Comparison of ENCODE assay signal across 10 cellular contexts in the genomic region with DNA sequence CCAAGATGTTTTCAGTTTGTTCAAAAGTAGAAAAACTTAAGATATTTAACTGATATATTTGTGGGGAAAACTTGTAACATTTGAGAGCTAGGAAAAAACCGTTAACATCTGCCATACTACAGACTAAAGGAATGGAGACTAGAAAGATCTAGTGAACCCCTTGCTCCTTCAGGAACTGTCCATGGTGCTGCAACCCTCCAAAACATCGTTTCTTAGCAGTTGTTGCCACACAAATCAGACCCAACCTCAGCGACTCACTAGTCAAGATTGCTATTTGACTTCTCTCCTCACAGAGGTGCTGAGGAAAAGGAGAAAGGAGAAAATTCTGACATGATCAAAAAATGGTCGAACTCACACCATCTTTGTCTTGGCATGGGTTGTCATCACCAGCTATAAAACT.
A peak's percentile ranks its signal among the peaks of the same experiment; 100 is the strongest.
DNase-seq lines count a peak whose midpoint lies in the region; FAIRE-seq and TF ChIP-seq lines count a peak whose summit lies in the region.
"Had no signal": no experiment of that assay in that cellular context is flagged by ENCODE, and none has a peak within 500 bp of the region (broad histone marks: within the 10 kb centered on the region; RNA-seq: fewer than 3 reads in every experiment).

No MANE protein-coding gene starts in this region.

- TF ChIP-seq POLR2A in esophagus squamous epithelium (IDR thresholded peaks at IDR 0.05), result no peak

- DNase-seq in GM12865 (ENCODE audit: low read depth), result peak; percentile 10
- peak; percentile 34 for DNase-seq in MM.1S
- peak; percentile 22 for DNase-seq in bronchial epithelial cell (ENCODE audit: low read depth)
- peak; percentile 78 for DNase-seq in mesendoderm
- no peak for DNase-seq in WERI-Rb-1
- no peak for DNase-seq in NCI-H526 (lab: John Stamatoyannopoulos, UW)
- DNase-seq in esophagus squamous epithelium (lab: John Stamatoyannopoulos, UW), result no peak
- DNase-seq: immature natural killer cell, NCI-H510A treated with DMSO at 0.1 percent for 48 hours, T-helper 17 cell had no signal

- H3K27me3 ChIP-seq in MM.1S (replicated peaks; ENCODE audit: insufficient read depth, low read length) (no peaks in the 10 kb centered on the region), bronchial epithelial cell (ENCODE audit: control insufficient read depth, insufficient read depth, low read length) (no peaks in the 10 kb centered on the region), mesendoderm (ENCODE audit: insufficient read depth, low read length, poor library complexity) (no peaks in the 10 kb centered on the region), WERI-Rb-1 (ENCODE audit: insufficient read depth, low read depth, severe bottlenecking) (no peaks in the 10 kb centered on the region), esophagus squamous epithelium (no peaks in the 10 kb centered on the region)

- no peak overlapping the region for H2BK5ac ChIP-seq in mesendoderm (ENCODE audit: low read length)

- H3K18ac ChIP-seq in mesendoderm (ENCODE audit: low read length), result no peak overlapping the region

- TF ChIP-seq CTCF in GM12865 (IDR thresholded peaks at IDR 0.05; ENCODE audit: insufficient read depth, low read depth, low read length, missing control alignments) (no peak), MM.1S (IDR thresholded peaks at IDR 0.05; ENCODE audit: low read length) (no peak), bronchial epithelial cell (IDR thresholded peaks at IDR 0.05; ENCODE audit: insufficient read depth, low read length, severe bottlenecking) (no peak), WERI-Rb-1 (IDR thresholded peaks at IDR 0.05; ENCODE audit: low read depth, low read length) (no peak), esophagus squamous epithelium (IDR thresholded peaks at IDR 0.05) (no peak)

- H3K4ac ChIP-seq in mesendoderm (ENCODE audit: low read depth, low read length), result no peak overlapping the region

- H4K8ac ChIP-seq in mesendoderm (ENCODE audit: low read depth, low read length), result no peak overlapping the region

- no peaks in the 10 kb centered on the region for H3K79me1 ChIP-seq in mesendoderm (ENCODE audit: low read length)

- no peaks in the 10 kb centered on the region for H3K9me3 ChIP-seq in MM.1S (replicated peaks; ENCODE audit: insufficient read depth, low read length)
- H3K9me3 ChIP-seq in WERI-Rb-1 (ENCODE audit: severe bottlenecking), result no peaks in the 10 kb centered on the region
- no peaks in the 10 kb centered on the region for H3K9me3 ChIP-seq in esophagus squamous epithelium

- H2AK5ac ChIP-seq in mesendoderm (ENCODE audit: low read length), result no peak overlapping the region

- no CpG with 5 or more reads among the region's 4 CpGs for WGBS in mesendoderm (ENCODE audit: extremely low coverage, insufficient coverage, low lambda C conversion rate)
- WGBS in esophagus squamous epithelium, 2 donors, result 19 to 28% methylated on average over 4 of the region's 4 CpGs

- no peak overlapping the region for H3K9ac ChIP-seq in MM.1S (ENCODE audit: low read length)
- H3K9ac ChIP-seq in mesendoderm (ENCODE audit: low read length), result no peak overlapping the region

- H3K4me1 ChIP-seq in MM.1S (ENCODE audit: low read length) (no peaks in the 10 kb centered on the region), mesendoderm (ENCODE audit: control insufficient read depth, low read depth, low read length) (no peaks in the 10 kb centered on the region), esophagus squamous epithelium (no peaks in the 10 kb centered on the region)

- no peak overlapping the region for H3K56ac ChIP-seq in mesendoderm (ENCODE audit: low read length)

- intact Hi-C loops in esophagus squamous epithelium (cut with DNase I), result no loop called here

- H2BK15ac ChIP-seq in mesendoderm (replicated peaks; ENCODE audit: low read depth), result no peak overlapping the region

- no peak overlapping the region for H2AFZ ChIP-seq in MM.1S (ENCODE audit: low read length)

- H3K36me3 ChIP-seq in MM.1S (replicated peaks; ENCODE audit: insufficient read depth, low read length) (no peaks in the 10 kb centered on the region), bronchial epithelial cell (ENCODE audit: control insufficient read depth, insufficient read depth, low read length) (no peaks in the 10 kb centered on the region), mesendoderm (ENCODE audit: control insufficient read depth, insufficient read depth, low read length) (no peaks in the 10 kb centered on the region), WERI-Rb-1 (no peaks in the 10 kb centered on the region), esophagus squamous epithelium (no peaks in the 10 kb centered on the region)

- H3K27ac ChIP-seq in MM.1S (ENCODE audit: low read length) (no peak overlapping the region), mesendoderm (ENCODE audit: low read depth, low read length) (no peak overlapping the region), WERI-Rb-1 (no peak overlapping the region), esophagus squamous epithelium (no peak overlapping the region)

- FAIRE-seq in bronchial epithelial cell (lab: Jason Lieb, UNC), result peak; percentile 58

- H3K23ac ChIP-seq in mesendoderm (ENCODE audit: low read length), result no peak overlapping the region

- H3K4me3 ChIP-seq in GM12865 (ENCODE audit: low read depth, low read length) (no peak overlapping the region), MM.1S (ENCODE audit: low read length) (no peak overlapping the region), bronchial epithelial cell (ENCODE audit: low read depth, low read length) (no peak overlapping the region), mesendoderm (ENCODE audit: low read length) (no peak overlapping the region), WERI-Rb-1 (ENCODE audit: low read depth, low read length) (no peak overlapping the region), esophagus squamous epithelium (no peak overlapping the region)

- no peak overlapping the region for H4K5ac ChIP-seq in mesendoderm (ENCODE audit: low read length)

- H3K79me2 ChIP-seq in MM.1S (ENCODE audit: low read length) (no peaks in the 10 kb centered on the region), mesendoderm (ENCODE audit: control insufficient read depth, insufficient read depth, low read length) (no peaks in the 10 kb centered on the region)

- no peaks in the 10 kb centered on the region for H3F3A ChIP-seq in MM.1S (ENCODE audit: insufficient read depth, low read length)

- H3K4me2 ChIP-seq in MM.1S (ENCODE audit: low read depth, low read length), result no peak overlapping the region
- H3K4me2 ChIP-seq in mesendoderm (ENCODE audit: low read length), result no peak overlapping the region

- H4K20me1 ChIP-seq in MM.1S (ENCODE audit: insufficient read depth, low read length), result no peaks in the 10 kb centered on the region

- H3K9me2 ChIP-seq in MM.1S (replicated peaks; ENCODE audit: insufficient read depth, low read length), result no peaks in the 10 kb centered on the region

- no peak overlapping the region for H2BK120ac ChIP-seq in mesendoderm (ENCODE audit: low read depth, low read length)

Comparison
In these comparisons a context has a peak if more than half of its experiments do, and no peak if none do; other contexts are left out.
1. DNase-seq: peak in GM12865 (single experiment), MM.1S (single experiment), bronchial epithelial cell (single experiment) and mesendoderm (single experiment); none in WERI-Rb-1 (single experiment), NCI-H526 (0 of 2) and esophagus squamous epithelium (single experiment).